In the genomic region with DNA sequence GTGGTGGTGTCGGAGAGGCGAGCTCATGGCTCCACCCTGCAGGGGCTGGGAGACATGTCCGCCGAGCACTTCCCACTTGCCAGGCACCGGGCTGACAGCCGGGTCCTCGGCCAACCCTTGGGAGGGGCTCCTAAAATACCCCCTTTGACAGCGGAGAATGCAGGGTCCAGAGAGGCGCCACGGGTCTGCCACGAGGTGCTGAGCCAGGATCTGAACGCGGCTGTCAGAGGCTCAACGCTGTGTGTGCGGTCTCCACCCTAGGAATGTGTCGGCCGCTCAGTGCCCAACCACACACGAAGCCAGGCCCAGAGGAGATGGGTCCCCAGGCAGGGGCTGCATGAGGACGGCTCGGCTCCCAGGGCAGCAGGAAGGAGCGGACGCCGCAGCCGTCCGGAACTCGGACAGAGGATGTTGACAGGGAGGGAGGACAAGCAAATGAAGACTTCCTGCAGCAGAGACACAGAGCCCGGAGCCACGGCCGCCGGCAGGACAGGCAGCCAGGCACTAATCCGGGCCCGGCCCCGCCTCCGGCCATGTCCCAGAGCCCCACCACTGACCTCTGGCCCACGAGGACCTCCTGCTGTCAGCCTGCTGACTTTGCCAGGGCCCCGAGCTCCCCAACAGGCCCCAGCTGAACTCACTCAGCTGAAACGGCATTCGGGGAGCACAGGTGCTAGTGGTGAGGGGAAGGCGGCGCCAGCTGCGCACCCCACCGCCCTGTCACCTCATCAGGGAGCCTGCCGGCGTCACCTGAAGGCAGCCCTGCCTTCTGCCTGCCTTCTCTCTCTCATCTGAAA, we compare ENCODE assay signal across 1 cellular context.
TF ChIP-seq lines count a peak whose summit lies in the region.

No MANE protein-coding gene starts in this region.

TF ChIP-seq in HepG2, 621 proteins besides CTCF, POLR2A, EP300 and RAD21 (continued from another document and continues in another):
- peak; percentile 89 for TF ChIP-seq ZNF687 (CRISPR knock-in tag; IDR thresholded peaks at IDR 0.05)
- TF ChIP-seq GZF1 (CRISPR knock-in tag; IDR thresholded peaks at IDR 0.05), result no peak
- no peak for TF ChIP-seq PHB2 (IDR thresholded peaks at IDR 0.05; ENCODE audit: partially characterized antibody)
- 0 out of 2 replicates have a peak, but pooled peaks have one; percentile 8 for TF ChIP-seq PBX3 (CRISPR knock-in tag; IDR thresholded peaks at IDR 0.05; ENCODE audit: borderline replicate concordance)
- no peak for TF ChIP-seq NFIC (IDR thresholded peaks at IDR 0.05; ENCODE audit: low read length)
- TF ChIP-seq, protein P1, sequence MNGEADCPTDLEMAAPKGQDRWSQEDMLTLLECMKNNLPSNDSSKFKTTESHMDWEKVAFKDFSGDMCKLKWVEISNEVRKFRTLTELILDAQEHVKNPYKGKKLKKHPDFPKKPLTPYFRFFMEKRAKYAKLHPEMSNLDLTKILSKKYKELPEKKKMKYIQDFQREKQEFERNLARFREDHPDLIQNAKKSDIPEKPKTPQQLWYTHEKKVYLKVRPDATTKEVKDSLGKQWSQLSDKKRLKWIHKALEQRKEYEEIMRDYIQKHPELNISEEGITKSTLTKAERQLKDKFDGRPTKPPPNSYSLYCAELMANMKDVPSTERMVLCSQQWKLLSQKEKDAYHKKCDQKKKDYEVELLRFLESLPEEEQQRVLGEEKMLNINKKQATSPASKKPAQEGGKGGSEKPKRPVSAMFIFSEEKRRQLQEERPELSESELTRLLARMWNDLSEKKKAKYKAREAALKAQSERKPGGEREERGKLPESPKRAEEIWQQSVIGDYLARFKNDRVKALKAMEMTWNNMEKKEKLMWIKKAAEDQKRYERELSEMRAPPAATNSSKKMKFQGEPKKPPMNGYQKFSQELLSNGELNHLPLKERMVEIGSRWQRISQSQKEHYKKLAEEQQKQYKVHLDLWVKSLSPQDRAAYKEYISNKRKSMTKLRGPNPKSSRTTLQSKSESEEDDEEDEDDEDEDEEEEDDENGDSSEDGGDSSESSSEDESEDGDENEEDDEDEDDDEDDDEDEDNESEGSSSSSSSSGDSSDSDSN (CRISPR knock-in tag; IDR thresholded peaks at IDR 0.05), result peak; percentile 96
- TF ChIP-seq, protein P2, sequence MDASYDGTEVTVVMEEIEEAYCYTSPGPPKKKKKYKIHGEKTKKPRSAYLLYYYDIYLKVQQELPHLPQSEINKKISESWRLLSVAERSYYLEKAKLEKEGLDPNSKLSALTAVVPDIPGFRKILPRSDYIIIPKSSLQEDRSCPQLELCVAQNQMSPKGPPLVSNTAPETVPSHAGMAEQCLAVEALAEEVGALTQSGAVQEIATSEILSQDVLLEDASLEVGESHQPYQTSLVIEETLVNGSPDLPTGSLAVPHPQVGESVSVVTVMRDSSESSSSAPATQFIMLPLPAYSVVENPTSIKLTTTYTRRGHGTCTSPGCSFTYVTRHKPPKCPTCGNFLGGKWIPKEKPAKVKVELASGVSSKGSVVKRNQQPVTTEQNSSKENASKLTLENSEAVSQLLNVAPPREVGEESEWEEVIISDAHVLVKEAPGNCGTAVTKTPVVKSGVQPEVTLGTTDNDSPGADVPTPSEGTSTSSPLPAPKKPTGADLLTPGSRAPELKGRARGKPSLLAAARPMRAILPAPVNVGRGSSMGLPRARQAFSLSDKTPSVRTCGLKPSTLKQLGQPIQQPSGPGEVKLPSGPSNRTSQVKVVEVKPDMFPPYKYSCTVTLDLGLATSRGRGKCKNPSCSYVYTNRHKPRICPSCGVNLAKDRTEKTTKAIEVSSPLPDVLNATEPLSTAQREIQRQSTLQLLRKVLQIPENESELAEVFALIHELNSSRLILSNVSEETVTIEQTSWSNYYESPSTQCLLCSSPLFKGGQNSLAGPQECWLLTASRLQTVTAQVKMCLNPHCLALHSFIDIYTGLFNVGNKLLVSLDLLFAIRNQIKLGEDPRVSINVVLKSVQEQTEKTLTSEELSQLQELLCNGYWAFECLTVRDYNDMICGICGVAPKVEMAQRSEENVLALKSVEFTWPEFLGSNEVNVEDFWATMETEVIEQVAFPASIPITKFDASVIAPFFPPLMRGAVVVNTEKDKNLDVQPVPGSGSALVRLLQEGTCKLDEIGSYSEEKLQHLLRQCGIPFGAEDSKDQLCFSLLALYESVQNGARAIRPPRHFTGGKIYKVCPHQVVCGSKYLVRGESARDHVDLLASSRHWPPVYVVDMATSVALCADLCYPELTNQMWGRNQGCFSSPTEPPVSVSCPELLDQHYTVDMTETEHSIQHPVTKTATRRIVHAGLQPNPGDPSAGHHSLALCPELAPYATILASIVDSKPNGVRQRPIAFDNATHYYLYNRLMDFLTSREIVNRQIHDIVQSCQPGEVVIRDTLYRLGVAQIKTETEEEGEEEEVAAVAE (CRISPR knock-in tag; IDR thresholded peaks at IDR 0.05; ENCODE audit: borderline replicate concordance), result no peak
- TF ChIP-seq MZF1 (CRISPR knock-in tag; IDR thresholded peaks at IDR 0.05; ENCODE audit: borderline replicate concordance), result no peak
- 0 out of 2 replicates have a peak, but pooled peaks have one; percentile 66 for TF ChIP-seq ZFP82 (CRISPR knock-in tag; IDR thresholded peaks at IDR 0.05; ENCODE audit: borderline replicate concordance)
- peak; percentile 94 for TF ChIP-seq ZNF670 (CRISPR knock-in tag; IDR thresholded peaks at IDR 0.05; ENCODE audit: borderline replicate concordance)
- TF ChIP-seq, protein P3, sequence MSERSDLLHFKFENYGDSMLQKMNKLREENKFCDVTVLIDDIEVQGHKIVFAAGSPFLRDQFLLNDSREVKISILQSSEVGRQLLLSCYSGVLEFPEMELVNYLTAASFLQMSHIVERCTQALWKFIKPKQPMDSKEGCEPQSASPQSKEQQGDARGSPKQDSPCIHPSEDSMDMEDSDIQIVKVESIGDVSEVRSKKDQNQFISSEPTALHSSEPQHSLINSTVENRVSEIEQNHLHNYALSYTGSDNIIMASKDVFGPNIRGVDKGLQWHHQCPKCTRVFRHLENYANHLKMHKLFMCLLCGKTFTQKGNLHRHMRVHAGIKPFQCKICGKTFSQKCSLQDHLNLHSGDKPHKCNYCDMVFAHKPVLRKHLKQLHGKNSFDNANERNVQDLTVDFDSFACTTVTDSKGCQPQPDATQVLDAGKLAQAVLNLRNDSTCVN (CRISPR knock-in tag; IDR thresholded peaks at IDR 0.05; ENCODE audit: borderline replicate concordance), result no peak
- TF ChIP-seq, protein P4, sequence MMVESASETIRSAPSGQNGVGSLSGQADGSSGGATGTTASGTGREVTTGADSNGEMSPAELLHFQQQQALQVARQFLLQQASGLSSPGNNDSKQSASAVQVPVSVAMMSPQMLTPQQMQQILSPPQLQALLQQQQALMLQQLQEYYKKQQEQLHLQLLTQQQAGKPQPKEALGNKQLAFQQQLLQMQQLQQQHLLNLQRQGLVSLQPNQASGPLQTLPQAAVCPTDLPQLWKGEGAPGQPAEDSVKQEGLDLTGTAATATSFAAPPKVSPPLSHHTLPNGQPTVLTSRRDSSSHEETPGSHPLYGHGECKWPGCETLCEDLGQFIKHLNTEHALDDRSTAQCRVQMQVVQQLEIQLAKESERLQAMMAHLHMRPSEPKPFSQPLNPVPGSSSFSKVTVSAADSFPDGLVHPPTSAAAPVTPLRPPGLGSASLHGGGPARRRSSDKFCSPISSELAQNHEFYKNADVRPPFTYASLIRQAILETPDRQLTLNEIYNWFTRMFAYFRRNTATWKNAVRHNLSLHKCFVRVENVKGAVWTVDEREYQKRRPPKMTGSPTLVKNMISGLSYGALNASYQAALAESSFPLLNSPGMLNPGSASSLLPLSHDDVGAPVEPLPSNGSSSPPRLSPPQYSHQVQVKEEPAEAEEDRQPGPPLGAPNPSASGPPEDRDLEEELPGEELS (CRISPR knock-in tag; IDR thresholded peaks at IDR 0.05), result peak; percentile 85
- no peak for TF ChIP-seq RFX3 (CRISPR knock-in tag; IDR thresholded peaks at IDR 0.05)
- TF ChIP-seq ZNF747 (CRISPR knock-in tag; IDR thresholded peaks at IDR 0.05; ENCODE audit: borderline replicate concordance), result peak; percentile 35; the same call in 1 of the 2 replicates
- no peak for TF ChIP-seq LCORL (IDR thresholded peaks at IDR 0.05)
- TF ChIP-seq LCORL (CRISPR knock-in tag; IDR thresholded peaks at IDR 0.05), result peak; percentile 96
- TF ChIP-seq ZNF839 (CRISPR knock-in tag; IDR thresholded peaks at IDR 0.05; ENCODE audit: borderline replicate concordance), result no peak
- TF ChIP-seq POGZ (CRISPR knock-in tag; IDR thresholded peaks at IDR 0.05), result peak; percentile 40; the same call in 1 of the 2 replicates
- peak; percentile 73; the same call in 1 of the 2 replicates for TF ChIP-seq HNF1B (CRISPR knock-in tag; IDR thresholded peaks at IDR 0.05)
- 0 out of 2 replicates have a peak, but pooled peaks have one; percentile 52 for TF ChIP-seq ZFP1 (CRISPR knock-in tag; IDR thresholded peaks at IDR 0.05)
- TF ChIP-seq ZNF225 (CRISPR knock-in tag; IDR thresholded peaks at IDR 0.05), result 0 out of 2 replicates have a peak, but pooled peaks have one; percentile 21
- peak; percentile 15; the same call in 1 of the 2 replicates for TF ChIP-seq YEATS4 (CRISPR knock-in tag; IDR thresholded peaks at IDR 0.05; ENCODE audit: borderline replicate concordance)
- TF ChIP-seq SP5 (CRISPR knock-in tag; IDR thresholded peaks at IDR 0.05; ENCODE audit: borderline replicate concordance, low read depth), result peak; percentile 94
- no peak for TF ChIP-seq ZBTB43 (CRISPR knock-in tag; conservative IDR thresholded peaks at IDR 0.05)
- no peak for TF ChIP-seq TSC22D2 (CRISPR knock-in tag; IDR thresholded peaks at IDR 0.05; ENCODE audit: borderline replicate concordance)
- no peak; the same call in 1 of the 2 replicates for TF ChIP-seq ZNF460 (CRISPR knock-in tag; IDR thresholded peaks at IDR 0.05; ENCODE audit: borderline replicate concordance)
- TF ChIP-seq ZNF292 (CRISPR knock-in tag; IDR thresholded peaks at IDR 0.05; ENCODE audit: borderline replicate concordance, low read depth), result peak; percentile 92
- no peak for TF ChIP-seq PTBP1 (IDR thresholded peaks at IDR 0.05; ENCODE audit: low read depth, low read length, poor library complexity, severe bottlenecking)
- TF ChIP-seq DR1 (CRISPR knock-in tag; IDR thresholded peaks at IDR 0.05), result peak; percentile 13; the same call in 1 of the 2 replicates
- peak; percentile 78 for TF ChIP-seq ZFX (CRISPR knock-in tag; IDR thresholded peaks at IDR 0.05; ENCODE audit: low read depth)
- no peak for TF ChIP-seq SMAD3 (CRISPR knock-in tag; IDR thresholded peaks at IDR 0.05)
- peak; percentile 26; the same call in 1 of the 2 replicates for TF ChIP-seq NFYC (CRISPR knock-in tag; IDR thresholded peaks at IDR 0.05)
- TF ChIP-seq RBM22 (optimal IDR thresholded peaks at IDR 0.05; ENCODE audit: low read length), result no peak
- TF ChIP-seq, protein P5, sequence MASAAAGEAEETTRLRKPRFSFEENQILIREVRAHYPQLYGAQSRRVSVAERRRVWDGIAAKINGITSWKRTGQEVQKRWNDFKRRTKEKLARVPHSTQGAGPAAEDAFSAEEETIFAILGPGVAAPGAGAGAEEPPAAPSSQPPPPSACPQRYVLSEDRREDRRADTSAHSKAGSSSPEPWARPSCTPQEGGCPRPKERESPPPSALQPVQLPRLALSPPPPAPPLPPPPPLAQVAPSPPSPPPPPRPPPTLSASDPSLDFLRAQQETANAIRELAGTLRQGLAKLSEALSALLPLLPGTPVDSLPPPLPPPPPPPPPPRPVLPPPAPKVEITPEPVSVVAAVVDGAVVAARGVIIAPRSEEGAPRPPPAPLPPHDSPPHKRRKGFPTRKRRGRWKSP (CRISPR knock-in tag; IDR thresholded peaks at IDR 0.05), result 0 out of 2 replicates have a peak, but pooled peaks have one; percentile 35
